ENCODE assay signal across 19 cellular contexts in the genomic region with DNA sequence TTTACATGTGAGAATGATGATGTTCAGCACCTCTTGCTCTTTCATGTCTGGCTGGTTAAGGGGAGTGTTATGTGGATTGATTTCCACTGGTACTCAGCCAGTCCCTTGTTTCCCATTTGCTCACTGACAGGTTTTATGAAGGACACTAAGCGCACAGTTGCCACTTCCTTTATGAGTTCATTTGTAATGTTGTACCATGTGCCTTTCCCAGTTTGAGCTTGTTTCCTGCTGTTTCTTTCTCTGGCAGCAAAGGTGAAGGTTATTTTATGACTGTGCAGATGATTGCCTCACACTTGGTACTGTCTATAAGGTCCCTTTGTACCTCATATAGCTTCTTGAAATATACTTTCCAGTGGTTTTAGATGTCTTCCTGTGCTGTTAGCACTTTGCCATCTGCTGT.
DNase-seq lines count a peak whose midpoint lies in the region; ATAC-seq and FAIRE-seq lines count a peak whose summit lies in the region.
"Had no signal": no experiment of that assay in that cellular context is flagged by ENCODE, and none has a peak within 500 bp of the region (broad histone marks: within the 10 kb centered on the region; RNA-seq: fewer than 3 reads in every experiment).

No MANE protein-coding gene starts in this region.

- no peaks in the 10 kb centered on the region for H3K27me3 Mint-ChIP-seq in activated naive CD8-positive, alpha-beta T cell treated with anti-CD3 and anti-CD28 coated beads, Interleukin-2, amount 50 U/mL, for 24 hours
- no peaks in the 10 kb centered on the region for H3K27me3 Mint-ChIP-seq in activated naive CD8-positive, alpha-beta T cell treated with anti-CD3 and anti-CD28 coated beads for 36 hours
- H3K27me3 Mint-ChIP-seq in stimulated activated naive CD8-positive, alpha-beta T cell treated with anti-CD3 and anti-CD28 coated beads, Interleukin-15, amount 100 ng/mL, for 72 hours: no peaks in the 10 kb centered on the region
- H3K27me3 Mint-ChIP-seq: activated CD4-positive, alpha-beta T cell treated with anti-CD3 and anti-CD28 coated beads, Interleukin-2, amount 10 ng/mL, durations not matched to agents 24 days and 14 days; IgD-negative memory B cell; memory B cell had no signal

- H3K4me3 ChIP-seq in small intestine (ENCODE audit: low read depth in 1 of 2, low read length in 2 of 2): no peak overlapping the region
- H3K4me3 ChIP-seq: SK-N-MC had no signal

- no peak overlapping the region for H3K4me3 Mint-ChIP-seq in activated naive CD8-positive, alpha-beta T cell treated with anti-CD3 and anti-CD28 coated beads, Interleukin-2, amount 50 U/mL, for 24 hours
- H3K4me3 Mint-ChIP-seq in activated naive CD8-positive, alpha-beta T cell treated with anti-CD3 and anti-CD28 coated beads for 36 hours: no peak overlapping the region
- no peak overlapping the region for H3K4me3 Mint-ChIP-seq in stimulated activated naive CD8-positive, alpha-beta T cell treated with anti-CD3 and anti-CD28 coated beads, Interleukin-15, amount 100 ng/mL, for 72 hours
- H3K4me3 Mint-ChIP-seq: activated CD4-positive, alpha-beta T cell treated with anti-CD3 and anti-CD28 coated beads, Interleukin-2, amount 10 ng/mL, durations not matched to agents 24 days and 14 days; IgD-negative memory B cell; memory B cell had no signal

- H3K27me3 ChIP-seq in small intestine (ENCODE audit: control insufficient read depth in 2 of 2, insufficient read depth in 2 of 2, low read length in 2 of 2): no peaks in the 10 kb centered on the region

- H3K9me3 ChIP-seq in small intestine (ENCODE audit: control insufficient read depth, low read depth): no peaks in the 10 kb centered on the region

- H3K27ac ChIP-seq in small intestine (ENCODE audit: low read depth in 1 of 2, low read length in 1 of 2): no peak overlapping the region
- H3K27ac ChIP-seq: SK-N-MC had no signal

- 71 to 89% (median 88%) methylated on average over 1 of the region's 1 CpG for WGBS in small intestine, 3 donors

- H3K27ac Mint-ChIP-seq in activated naive CD8-positive, alpha-beta T cell treated with anti-CD3 and anti-CD28 coated beads, Interleukin-2, amount 50 U/mL, for 24 hours: no peak overlapping the region
- no peak overlapping the region for H3K27ac Mint-ChIP-seq in activated naive CD8-positive, alpha-beta T cell treated with anti-CD3 and anti-CD28 coated beads for 36 hours
- no peak overlapping the region for H3K27ac Mint-ChIP-seq in stimulated activated naive CD8-positive, alpha-beta T cell treated with anti-CD3 and anti-CD28 coated beads, Interleukin-15, amount 100 ng/mL, for 72 hours
- H3K27ac Mint-ChIP-seq: activated CD4-positive, alpha-beta T cell treated with anti-CD3 and anti-CD28 coated beads, Interleukin-2, amount 10 ng/mL, durations not matched to agents 24 days and 14 days; activated naive CD4-positive, alpha-beta T cell treated with anti-CD3 and anti-CD28 coated beads, Interleukin-2, amount 50 U/mL, for 72 hours; memory B cell had no signal

- peak; percentile 52 for ATAC-seq in activated naive CD8-positive, alpha-beta T cell treated with anti-CD3 and anti-CD28 coated beads, Interleukin-2, amount 50 U/mL, for 24 hours
- ATAC-seq in stimulated activated naive CD8-positive, alpha-beta T cell treated with anti-CD3 and anti-CD28 coated beads, Interleukin-15, amount 100 ng/mL, for 72 hours: peak; percentile 57
- ATAC-seq in GM21528 (IDR thresholded peaks at IDR 0.05; ENCODE audit: low FRiP score, unreplicated experiment): no peak

- FAIRE-seq in small intestine (lab: Jason Lieb, UNC): no peak
- FAIRE-seq: bronchial epithelial cell, islet of Langerhans, RCC 7860, urothelium cell line had no signal

- no peaks in the 10 kb centered on the region for H3K36me3 ChIP-seq in small intestine (ENCODE audit: control insufficient read depth in 2 of 2, insufficient read depth in 2 of 2, low read length in 2 of 2)

- H3K4me1 Mint-ChIP-seq in activated naive CD8-positive, alpha-beta T cell treated with anti-CD3 and anti-CD28 coated beads, Interleukin-2, amount 50 U/mL, for 24 hours: peaks cover 7% of the 10 kb centered on the region
- H3K4me1 Mint-ChIP-seq in activated naive CD8-positive, alpha-beta T cell treated with anti-CD3 and anti-CD28 coated beads for 36 hours: no peaks in the 10 kb centered on the region
- H3K4me1 Mint-ChIP-seq in stimulated activated naive CD8-positive, alpha-beta T cell treated with anti-CD3 and anti-CD28 coated beads, Interleukin-15, amount 100 ng/mL, for 72 hours: no peaks in the 10 kb centered on the region
- H3K4me1 Mint-ChIP-seq: activated CD4-positive, alpha-beta T cell treated with anti-CD3 and anti-CD28 coated beads, Interleukin-2, amount 10 ng/mL, durations not matched to agents 24 days and 14 days had no signal

- H3K36me3 Mint-ChIP-seq in activated naive CD8-positive, alpha-beta T cell treated with anti-CD3 and anti-CD28 coated beads, Interleukin-2, amount 50 U/mL, for 24 hours (ENCODE audit: low read depth): no peaks in the 10 kb centered on the region
- no peaks in the 10 kb centered on the region for H3K36me3 Mint-ChIP-seq in activated naive CD8-positive, alpha-beta T cell treated with anti-CD3 and anti-CD28 coated beads for 36 hours
- H3K36me3 Mint-ChIP-seq: activated naive CD4-positive, alpha-beta T cell treated with anti-CD3 and anti-CD28 coated beads, Interleukin-2, amount 50 U/mL, for 72 hours; IgD-negative memory B cell; memory B cell had no signal

- no peak for DNase-seq in activated naive CD8-positive, alpha-beta T cell treated with anti-CD3 and anti-CD28 coated beads, Interleukin-2, amount 50 U/mL, for 24 hours
- no peak for DNase-seq in activated naive CD8-positive, alpha-beta T cell treated with anti-CD3 and anti-CD28 coated beads for 36 hours
- DNase-seq in Kasumi-1 (lab: John Stamatoyannopoulos, UW) (peak; percentile 50 to 52), dermis microvascular lymphatic vessel endothelial cell (ENCODE audit: low read depth in 2 of 2) (peak; percentile 14 to 43), small intestine (no peak), NCI-H510A (lab: John Stamatoyannopoulos, UW) (no peak)
- DNase-seq in stimulated activated naive CD8-positive, alpha-beta T cell treated with anti-CD3 and anti-CD28 coated beads, Interleukin-15, amount 100 ng/mL, for 72 hours: no peak
- DNase-seq: activated CD4-positive, alpha-beta T cell treated with anti-CD3 and anti-CD28 coated beads, Interleukin-2, amount 10 ng/mL, durations not matched to agents 24 days and 14 days; MV-4-11; stimulated activated CD4-positive, alpha-beta T cell treated with anti-CD3 and anti-CD28 coated beads, Interleukin-15, amount 100 ng/mL, for 24 hours had no signal

- H3K4me1 ChIP-seq in small intestine (ENCODE audit: control insufficient read depth in 2 of 2, insufficient read depth in 1 of 2, low read depth in 1 of 2, low read length in 1 of 2): no peaks in the 10 kb centered on the region

- peaks cover 1% of the 10 kb centered on the region for H3K9me3 Mint-ChIP-seq in activated naive CD8-positive, alpha-beta T cell treated with anti-CD3 and anti-CD28 coated beads, Interleukin-2, amount 50 U/mL, for 24 hours
- H3K9me3 Mint-ChIP-seq in activated naive CD8-positive, alpha-beta T cell treated with anti-CD3 and anti-CD28 coated beads for 36 hours: no peaks in the 10 kb centered on the region
- H3K9me3 Mint-ChIP-seq in stimulated activated naive CD8-positive, alpha-beta T cell treated with anti-CD3 and anti-CD28 coated beads, Interleukin-15, amount 100 ng/mL, for 72 hours: peaks cover 0 to 1% of the 10 kb centered on the region in 2 donors
- H3K9me3 Mint-ChIP-seq: activated CD4-positive, alpha-beta T cell treated with anti-CD3 and anti-CD28 coated beads, Interleukin-2, amount 10 ng/mL, durations not matched to agents 24 days and 14 days had no signal

Comparison
In these comparisons a context has a peak if more than half of its experiments do, and no peak if none do; other contexts are left out.
1. DNase-seq: peak in Kasumi-1 (2 of 2) and dermis microvascular lymphatic vessel endothelial cell (2 of 2); none in activated naive CD8-positive, alpha-beta T cell treated with anti-CD3 and anti-CD28 coated beads, Interleukin-2, amount 50 U/mL, for 24 hours (single experiment), activated naive CD8-positive, alpha-beta T cell treated with anti-CD3 and anti-CD28 coated beads for 36 hours (single experiment), stimulated activated naive CD8-positive, alpha-beta T cell treated with anti-CD3 and anti-CD28 coated beads, Interleukin-15, amount 100 ng/mL, for 72 hours (0 of 2), small intestine (single experiment) and NCI-H510A (single experiment).